1 cellular context compared by ENCODE assay signal in the genomic region with DNA sequence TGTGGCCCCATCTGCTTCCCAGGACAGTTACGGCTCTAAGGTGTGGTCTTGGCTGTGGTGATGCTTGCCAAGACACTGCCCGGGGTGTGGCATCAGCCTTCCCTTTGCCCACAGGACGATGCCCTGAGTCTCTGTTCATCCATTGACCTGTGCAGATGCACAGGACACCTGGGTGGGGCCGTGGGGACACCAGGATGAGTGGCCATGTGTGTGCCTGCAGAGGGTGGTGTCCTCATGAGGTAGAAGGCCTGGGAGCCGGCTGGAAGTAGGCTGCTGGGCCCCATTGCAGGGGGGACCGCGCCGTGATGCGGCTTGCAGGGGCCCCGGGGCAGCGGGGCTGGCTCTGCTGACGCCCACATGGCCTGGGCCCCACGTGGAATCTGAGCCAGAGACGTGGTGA.
TF ChIP-seq lines count a peak whose summit lies in the region.

No MANE protein-coding gene starts in this region.

TF ChIP-seq in HepG2, 621 proteins besides CTCF, POLR2A, EP300 and RAD21:
- TF ChIP-seq ISL2 (CRISPR knock-in tag; IDR thresholded peaks at IDR 0.05) (no peak), SNRNP70 (IDR thresholded peaks at IDR 0.05; ENCODE audit: low read depth, low read length) (no peak), ZNF768 (CRISPR knock-in tag; IDR thresholded peaks at IDR 0.05) (peak; percentile 72; the same call in 1 of the 2 replicates), ZNF143 (CRISPR knock-in tag; IDR thresholded peaks at IDR 0.05) (no peak), ZNF317 (CRISPR knock-in tag; IDR thresholded peaks at IDR 0.05) (no peak)
